8 cellular contexts compared by ENCODE assay signal in genomic region chr7:36967387-36967786, GRCh38.
DNase-seq lines count a peak whose midpoint lies in the region; ATAC-seq and TF ChIP-seq lines count a peak whose summit lies in the region.

No MANE protein-coding gene starts in this region.

- no peaks in the 10 kb centered on the region for H3K36me3 Mint-ChIP-seq in neural crest cell (ENCODE audit: low read depth)
- H3K36me3 Mint-ChIP-seq in activated T-cell treated with anti-CD3 and anti-CD28 coated beads, Interleukin-2, amount 50 U/mL, for 72 hours (ENCODE audit: insufficient read depth in 2 of 2) = peaks cover under 1 to 5% of the 10 kb centered on the region in 2 donors

- TF ChIP-seq POLR2A in GM18505 (IDR thresholded peaks at IDR 0.05; ENCODE audit: borderline replicate concordance, extremely low read depth, insufficient read depth, insufficient read length) = no peak

- H3K27me3 Mint-ChIP-seq in neural crest cell (ENCODE audit: low read depth) = no peaks in the 10 kb centered on the region
- no peaks in the 10 kb centered on the region for H3K27me3 Mint-ChIP-seq in activated T-cell treated with anti-CD3 and anti-CD28 coated beads, Interleukin-2, amount 50 U/mL, for 72 hours (ENCODE audit: low read depth)

- H3K4me3 Mint-ChIP-seq in neural crest cell = no peak overlapping the region
- H3K4me3 Mint-ChIP-seq in activated T-cell treated with anti-CD3 and anti-CD28 coated beads, Interleukin-2, amount 50 U/mL, for 72 hours = no peak overlapping the region

- TF ChIP-seq CTCF in fibroblast of mammary gland (conservative IDR thresholded peaks at IDR 0.05; ENCODE audit: control insufficient read depth, insufficient read depth, low read depth, low read length) = peak; percentile 84
- TF ChIP-seq CTCF in neural crest cell (conservative IDR thresholded peaks at IDR 0.05) = peak; percentile 80

- no peak overlapping the region for H3K4me3 ChIP-seq in fibroblast of mammary gland (ENCODE audit: control insufficient read depth, low read depth, low read length)

- in situ Hi-C loops in SK-MEL-5 (cut with HindIII; ENCODE audit: low pct_unique_long_range_greater_than_20kb, low sequenced_read_pairs) = no loop called here

- H3K9me3 Mint-ChIP-seq in neural crest cell = no peaks in the 10 kb centered on the region
- peaks cover 0 to 2% of the 10 kb centered on the region in 2 donors for H3K9me3 Mint-ChIP-seq in activated T-cell treated with anti-CD3 and anti-CD28 coated beads, Interleukin-2, amount 50 U/mL, for 72 hours

- no peak overlapping the region for H3K27ac Mint-ChIP-seq in neural crest cell (ENCODE audit: unreplicated experiment)
- H3K27ac Mint-ChIP-seq in activated T-cell treated with anti-CD3 and anti-CD28 coated beads, Interleukin-2, amount 50 U/mL, for 72 hours = no peak overlapping the region

- peaks cover 7% of the 10 kb centered on the region for H3K4me1 Mint-ChIP-seq in neural crest cell
- peaks cover 51% of the 10 kb centered on the region for H3K4me1 Mint-ChIP-seq in activated T-cell treated with anti-CD3 and anti-CD28 coated beads, Interleukin-2, amount 50 U/mL, for 72 hours (ENCODE audit: low read depth)

- DNase-seq in DMS53 treated with DMSO at 0.1 percent for 48 hours (lab: John Stamatoyannopoulos, UW; ENCODE audit: unreplicated experiment) (peak; percentile 70), SK-MEL-5 (ENCODE audit: low read depth, low spot score) (peak; percentile 89), fibroblast of mammary gland (ENCODE audit: low read depth) (peak; percentile 71), neural crest cell (ENCODE audit: low read depth, low spot score) (peak; percentile 49), DMS79 (lab: John Stamatoyannopoulos, UW) (no peak)
- DNase-seq in activated T-cell treated with anti-CD3 and anti-CD28 coated beads, Interleukin-2, amount 50 U/mL, for 72 hours = no peak

- ATAC-seq in HG03457 (IDR thresholded peaks at IDR 0.05; ENCODE audit: unreplicated experiment) (peak; percentile 61), GM18505 (IDR thresholded peaks at IDR 0.05; ENCODE audit: unreplicated experiment) (no peak)
- ATAC-seq in activated T-cell treated with anti-CD3 and anti-CD28 coated beads, Interleukin-2, amount 50 U/mL, for 72 hours (replicated peaks in 1 of 2) = no peak

Comparison
In these comparisons a context has a peak if more than half of its experiments do, and no peak if none do; other contexts are left out.
1. DNase-seq: peak in DMS53 treated with DMSO at 0.1 percent for 48 hours (single experiment), SK-MEL-5 (single experiment), fibroblast of mammary gland (single experiment) and neural crest cell (single experiment); none in activated T-cell treated with anti-CD3 and anti-CD28 coated beads, Interleukin-2, amount 50 U/mL, for 72 hours (0 of 2) and DMS79 (single experiment).